1 cellular context compared by ENCODE assay signal in the genomic region with DNA sequence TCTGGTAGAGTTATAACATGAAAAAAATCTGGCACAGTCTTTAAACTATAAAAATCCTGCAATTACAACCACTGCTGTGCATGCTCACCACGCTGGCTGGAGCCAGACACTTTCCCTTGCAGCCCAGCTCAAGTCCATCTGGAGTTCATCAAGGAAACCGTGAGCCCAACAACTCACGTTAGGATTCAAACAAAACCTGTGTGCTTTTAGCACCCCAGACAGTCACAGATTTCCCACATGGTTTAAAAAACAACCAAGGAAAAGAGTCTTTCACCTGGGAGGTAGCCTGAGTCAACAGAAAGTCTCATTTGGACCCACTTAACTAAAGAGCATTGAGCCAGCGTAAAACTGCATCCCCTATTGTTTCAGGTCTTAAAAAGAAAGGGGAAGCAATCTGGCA.
TF ChIP-seq lines count a peak whose summit lies in the region.

No MANE protein-coding gene starts in this region.

TF ChIP-seq in H1, 55 proteins besides CTCF, POLR2A, EP300 and RAD21 (continued from another document):
- TF ChIP-seq, protein P1, sequence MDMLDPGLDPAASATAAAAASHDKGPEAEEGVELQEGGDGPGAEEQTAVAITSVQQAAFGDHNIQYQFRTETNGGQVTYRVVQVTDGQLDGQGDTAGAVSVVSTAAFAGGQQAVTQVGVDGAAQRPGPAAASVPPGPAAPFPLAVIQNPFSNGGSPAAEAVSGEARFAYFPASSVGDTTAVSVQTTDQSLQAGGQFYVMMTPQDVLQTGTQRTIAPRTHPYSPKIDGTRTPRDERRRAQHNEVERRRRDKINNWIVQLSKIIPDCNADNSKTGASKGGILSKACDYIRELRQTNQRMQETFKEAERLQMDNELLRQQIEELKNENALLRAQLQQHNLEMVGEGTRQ (IDR thresholded peaks at IDR 0.05; ENCODE audit: low read length) = no peak
- TF ChIP-seq SIRT6 (IDR thresholded peaks at IDR 0.05; ENCODE audit: low read length) (no peak), CBX8 (IDR thresholded peaks at IDR 0.05; ENCODE audit: borderline replicate concordance, low read depth, low read length) (no peak), TAF1 (IDR thresholded peaks at IDR 0.05; ENCODE audit: low read depth, low read length) (no peak), E2F6 (IDR thresholded peaks at IDR 0.05) (no peak), RFX5 (IDR thresholded peaks at IDR 0.05; ENCODE audit: borderline replicate concordance, low read depth, low read length) (no peak)
